ENCODE assay signal across 24 cellular contexts in the genomic region with DNA sequence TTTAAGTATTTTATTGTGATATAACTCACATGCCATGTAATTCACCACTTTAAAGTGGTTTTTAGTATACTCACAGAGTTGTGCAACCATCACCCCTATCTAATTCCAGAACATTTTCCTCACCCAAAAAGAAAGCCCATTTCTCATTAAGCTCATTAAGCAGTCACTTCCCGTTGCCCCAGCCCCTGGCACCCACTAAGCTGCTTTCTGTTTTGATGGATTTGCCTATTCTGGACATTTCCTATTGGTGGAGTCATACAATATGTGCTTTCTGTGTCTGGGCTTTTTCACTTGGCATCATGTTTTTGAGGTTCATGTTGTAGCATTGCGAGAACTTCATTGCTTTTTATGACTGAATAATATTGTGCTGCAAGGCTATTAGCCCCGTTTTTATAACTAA.
DNase-seq lines count a peak whose midpoint lies in the region; ATAC-seq and TF ChIP-seq lines count a peak whose summit lies in the region.
"Had no signal": no experiment of that assay in that cellular context is flagged by ENCODE, and none has a peak within 500 bp of the region (broad histone marks: within the 10 kb centered on the region; RNA-seq: fewer than 3 reads in every experiment).

No MANE protein-coding gene starts in this region.

- no peak for DNase-seq in activated naive CD4-positive, alpha-beta T cell treated with anti-CD3 and anti-CD28 coated beads, Interleukin-2, amount 50 U/mL, for 16 hours
- DNase-seq in chondrocyte (ENCODE audit: low spot score) (peak; percentile 2), retinal pigment epithelial cell (ENCODE audit: low read depth) (peak; percentile 68), transverse colon (no peak), medulla oblongata (ENCODE audit: extremely low spot score) (no peak), NCI-H524 treated with DMSO at 0.1 percent for 48 hours (lab: John Stamatoyannopoulos, UW) (no peak)
- DNase-seq: 8988T, DMS153, DND-41, GM23248, H7, Kasumi-1, MV-4-11, NCI-H1105, NCI-H1436 treated with DMSO at 0.1 percent for 48 hours, NCI-H187 treated with DMSO at 0.1 percent for 48 hours, NCI-H446, NCI-H526, SHP77 treated with DMSO at 0.1 percent for 48 hours had no signal

- H3K27me3 ChIP-seq in transverse colon: no peaks in the 10 kb centered on the region
- H3K27me3 ChIP-seq: Peyer's patch had no signal

- intact Hi-C loops in transverse colon (cut with DNase I; ENCODE audit: low total_unique reads): no loop called here

- no peak for ATAC-seq in GM18519 (IDR thresholded peaks at IDR 0.05; ENCODE audit: low FRiP score, unreplicated experiment)
- ATAC-seq: HepG2, K562 had no signal

- peaks cover 2% of the 10 kb centered on the region for H3K36me3 Mint-ChIP-seq in activated naive CD4-positive, alpha-beta T cell treated with anti-CD3 and anti-CD28 coated beads, Interleukin-2, amount 50 U/mL, for 24 hours
- no peaks in the 10 kb centered on the region for H3K36me3 Mint-ChIP-seq in chondrocyte (ENCODE audit: low read depth)

- WGBS in transverse colon (ENCODE audit: low coverage in 1 of 2), 2 donors: 74 to 78% methylated on average over 3 of the region's 3 CpGs

- H3K9me3 Mint-ChIP-seq in activated naive CD4-positive, alpha-beta T cell treated with anti-CD3 and anti-CD28 coated beads, Interleukin-2, amount 50 U/mL, for 24 hours: no peaks in the 10 kb centered on the region
- no peaks in the 10 kb centered on the region for H3K9me3 Mint-ChIP-seq in chondrocyte (ENCODE audit: low read depth)

- peaks cover 22 to 49% (median 31%) of the 10 kb centered on the region in 4 donors for H3K4me1 ChIP-seq in transverse colon

- no peaks in the 10 kb centered on the region for H3K36me3 ChIP-seq in transverse colon
- H3K36me3 ChIP-seq: Peyer's patch had no signal

- no peaks in the 10 kb centered on the region for H3K9me3 ChIP-seq in transverse colon
- H3K9me3 ChIP-seq: Peyer's patch had no signal

- peak overlapping the region in 3 of 4 donors; percentile 2 to 75 (median 71) for H3K27ac ChIP-seq in transverse colon
- H3K27ac ChIP-seq: GM23248 had no signal

- H3K4me3 ChIP-seq in retinal pigment epithelial cell (ENCODE audit: low read length): no peak overlapping the region
- H3K4me3 ChIP-seq in transverse colon: no peak overlapping the region
- H3K4me3 ChIP-seq: GM23248, K562, Peyer's patch had no signal

- TF ChIP-seq POLR2A in transverse colon (IDR thresholded peaks at IDR 0.05): no peak

- TF ChIP-seq EP300 in transverse colon (IDR thresholded peaks at IDR 0.05; ENCODE audit: low read depth): no peak

- peak overlapping the region; percentile 65 for H3K27ac Mint-ChIP-seq in activated naive CD4-positive, alpha-beta T cell treated with anti-CD3 and anti-CD28 coated beads, Interleukin-2, amount 50 U/mL, for 24 hours
- H3K27ac Mint-ChIP-seq in chondrocyte (ENCODE audit: unreplicated experiment): no peak overlapping the region

- no peaks in the 10 kb centered on the region for H3K27me3 Mint-ChIP-seq in activated naive CD4-positive, alpha-beta T cell treated with anti-CD3 and anti-CD28 coated beads, Interleukin-2, amount 50 U/mL, for 24 hours
- no peaks in the 10 kb centered on the region for H3K27me3 Mint-ChIP-seq in chondrocyte (ENCODE audit: low read depth)

- TF ChIP-seq CTCF in chondrocyte (IDR thresholded peaks at IDR 0.05) (no peak), retinal pigment epithelial cell (conservative IDR thresholded peaks at IDR 0.05; ENCODE audit: low read depth, low read length) (no peak), transverse colon (IDR thresholded peaks at IDR 0.05) (no peak)

- peaks cover 75% of the 10 kb centered on the region for H3K4me1 Mint-ChIP-seq in activated naive CD4-positive, alpha-beta T cell treated with anti-CD3 and anti-CD28 coated beads, Interleukin-2, amount 50 U/mL, for 24 hours
- peaks cover 19% of the 10 kb centered on the region for H3K4me1 Mint-ChIP-seq in chondrocyte (ENCODE audit: low read depth)

- H3K4me3 Mint-ChIP-seq in activated naive CD4-positive, alpha-beta T cell treated with anti-CD3 and anti-CD28 coated beads, Interleukin-2, amount 50 U/mL, for 24 hours: no peak overlapping the region
- no peak overlapping the region for H3K4me3 Mint-ChIP-seq in chondrocyte (ENCODE audit: unreplicated experiment)

- in situ Hi-C loops in transverse colon (cut with MboI; ENCODE audit: low pct_ligation_motif_present in 1 of 4, low pct_unique_long_range_greater_than_20kb in 1 of 4, low sequenced_read_pairs in 3 of 4): loop anchor here in 2 of 4 donors (10.0 to 25.0 kb wide), 2 partner anchors 98 to 191 kb away; a partner anchor contains a TSS

Comparison
In these comparisons a context has a peak if more than half of its experiments do, and no peak if none do; other contexts are left out.
1. DNase-seq: peak in chondrocyte (single experiment) and retinal pigment epithelial cell (single experiment); none in activated naive CD4-positive, alpha-beta T cell treated with anti-CD3 and anti-CD28 coated beads, Interleukin-2, amount 50 U/mL, for 16 hours (single experiment), transverse colon (single experiment), medulla oblongata (single experiment) and NCI-H524 treated with DMSO at 0.1 percent for 48 hours (single experiment).